Comparison of ENCODE assay signal across 1 cellular context in the genomic region with DNA sequence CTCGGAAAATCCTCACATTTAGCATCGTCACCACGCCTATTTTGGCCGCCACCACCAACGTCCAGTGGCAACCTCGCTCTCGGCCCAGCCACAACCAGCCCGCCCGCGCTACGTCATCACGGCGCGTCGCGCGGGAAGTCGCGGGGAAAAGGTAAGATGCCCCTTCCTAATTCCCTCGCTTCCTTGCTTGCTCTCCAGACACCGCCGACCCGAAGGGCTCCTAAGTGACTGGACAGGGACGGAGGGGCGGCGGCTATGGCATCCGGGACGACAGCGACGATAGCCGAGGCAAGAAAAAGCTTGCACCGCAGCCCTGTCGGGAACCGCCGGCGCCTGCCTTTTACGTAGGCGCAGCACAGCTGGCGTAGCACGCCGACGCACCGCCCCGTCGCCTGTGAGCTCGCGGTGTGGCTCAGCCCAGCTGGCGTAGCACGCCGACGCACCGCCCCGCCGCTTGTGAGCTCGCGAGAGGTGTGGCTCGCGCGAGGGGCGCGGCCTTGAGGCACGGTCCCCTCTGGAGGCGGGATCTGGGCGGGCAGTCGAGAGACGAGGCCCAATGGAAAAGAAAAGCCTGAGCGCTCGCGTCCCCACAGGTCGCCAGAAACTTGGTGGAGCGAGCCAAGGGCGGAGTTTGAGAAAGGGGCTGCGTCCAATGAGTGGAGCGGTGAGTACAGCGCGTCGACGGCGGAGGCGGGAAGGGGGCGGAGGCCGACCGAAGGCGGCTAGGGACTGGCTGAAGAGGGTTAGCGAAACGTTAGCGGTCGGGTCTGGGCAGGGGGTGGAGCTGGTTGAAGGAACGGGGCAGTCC.
TF ChIP-seq lines count a peak whose summit lies in the region.

Gene HDAC6 (plus strand): TSS at position 787 of the 808 bp plus-strand sequence. CDS start 626 bp downstream, outside the sequence.

TF ChIP-seq in HepG2, 621 proteins besides CTCF, POLR2A, EP300 and RAD21 (continued from another document and continues in another):
- TF ChIP-seq ZBED4 (CRISPR knock-in tag; IDR thresholded peaks at IDR 0.05; ENCODE audit: borderline replicate concordance) = no peak
- TF ChIP-seq, protein P1, sequence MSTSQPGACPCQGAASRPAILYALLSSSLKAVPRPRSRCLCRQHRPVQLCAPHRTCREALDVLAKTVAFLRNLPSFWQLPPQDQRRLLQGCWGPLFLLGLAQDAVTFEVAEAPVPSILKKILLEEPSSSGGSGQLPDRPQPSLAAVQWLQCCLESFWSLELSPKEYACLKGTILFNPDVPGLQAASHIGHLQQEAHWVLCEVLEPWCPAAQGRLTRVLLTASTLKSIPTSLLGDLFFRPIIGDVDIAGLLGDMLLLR (CRISPR knock-in tag; IDR thresholded peaks at IDR 0.05) = 0 out of 2 replicates have a peak, but pooled peaks have one; percentile 35
- TF ChIP-seq ATF3 (CRISPR knock-in tag; IDR thresholded peaks at IDR 0.05) = no peak
- TF ChIP-seq ZNF431 (CRISPR knock-in tag; IDR thresholded peaks at IDR 0.05; ENCODE audit: borderline replicate concordance, low read depth) = no peak
- TF ChIP-seq ZMAT3 (CRISPR knock-in tag; conservative IDR thresholded peaks at IDR 0.05) = 0 out of 2 replicates have a peak, but pooled peaks have one; percentile 50
- TF ChIP-seq PHF5A (CRISPR knock-in tag; IDR thresholded peaks at IDR 0.05; ENCODE audit: low read depth, unreplicated experiment) = no peak
- no peak for TF ChIP-seq ERF (CRISPR knock-in tag; IDR thresholded peaks at IDR 0.05)
- TF ChIP-seq FOXA1 (IDR thresholded peaks at IDR 0.05) = no peak
- TF ChIP-seq FOXA1 (CRISPR knock-in tag; IDR thresholded peaks at IDR 0.05) = no peak; the same call in 1 of the 2 replicates
- no peak for TF ChIP-seq ZNF841 (CRISPR knock-in tag; IDR thresholded peaks at IDR 0.05; ENCODE audit: borderline replicate concordance)
- TF ChIP-seq, protein P2, sequence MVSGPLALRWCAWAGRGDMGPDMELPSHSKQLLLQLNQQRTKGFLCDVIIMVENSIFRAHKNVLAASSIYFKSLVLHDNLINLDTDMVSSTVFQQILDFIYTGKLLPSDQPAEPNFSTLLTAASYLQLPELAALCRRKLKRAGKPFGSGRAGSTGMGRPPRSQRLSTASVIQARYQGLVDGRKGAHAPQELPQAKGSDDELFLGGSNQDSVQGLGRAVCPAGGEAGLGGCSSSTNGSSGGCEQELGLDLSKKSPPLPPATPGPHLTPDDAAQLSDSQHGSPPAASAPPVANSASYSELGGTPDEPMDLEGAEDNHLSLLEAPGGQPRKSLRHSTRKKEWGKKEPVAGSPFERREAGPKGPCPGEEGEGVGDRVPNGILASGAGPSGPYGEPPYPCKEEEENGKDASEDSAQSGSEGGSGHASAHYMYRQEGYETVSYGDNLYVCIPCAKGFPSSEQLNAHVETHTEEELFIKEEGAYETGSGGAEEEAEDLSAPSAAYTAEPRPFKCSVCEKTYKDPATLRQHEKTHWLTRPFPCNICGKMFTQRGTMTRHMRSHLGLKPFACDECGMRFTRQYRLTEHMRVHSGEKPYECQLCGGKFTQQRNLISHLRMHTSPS (CRISPR knock-in tag; IDR thresholded peaks at IDR 0.05; ENCODE audit: low read depth) = no peak
- 0 out of 2 replicates have a peak, but pooled peaks have one; percentile 45 for TF ChIP-seq CAMTA2 (CRISPR knock-in tag; IDR thresholded peaks at IDR 0.05; ENCODE audit: borderline replicate concordance)
- TF ChIP-seq, protein P3, sequence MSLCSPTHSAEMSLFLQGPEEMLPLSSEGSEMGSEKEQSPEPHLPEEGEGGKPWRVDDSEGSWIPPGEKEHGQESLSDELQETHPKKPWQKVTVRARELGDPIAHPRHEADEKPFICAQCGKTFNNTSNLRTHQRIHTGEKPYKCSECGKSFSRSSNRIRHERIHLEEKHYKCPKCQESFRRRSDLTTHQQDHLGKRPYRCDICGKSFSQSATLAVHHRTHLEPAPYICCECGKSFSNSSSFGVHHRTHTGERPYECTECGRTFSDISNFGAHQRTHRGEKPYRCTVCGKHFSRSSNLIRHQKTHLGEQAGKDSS (CRISPR knock-in tag; IDR thresholded peaks at IDR 0.05; ENCODE audit: borderline replicate concordance, low read depth) = no peak
- TF ChIP-seq TOE1 (CRISPR knock-in tag; IDR thresholded peaks at IDR 0.05) = no peak
- TF ChIP-seq MEF2D (CRISPR knock-in tag; IDR thresholded peaks at IDR 0.05) = no peak
- TF ChIP-seq, protein P4, sequence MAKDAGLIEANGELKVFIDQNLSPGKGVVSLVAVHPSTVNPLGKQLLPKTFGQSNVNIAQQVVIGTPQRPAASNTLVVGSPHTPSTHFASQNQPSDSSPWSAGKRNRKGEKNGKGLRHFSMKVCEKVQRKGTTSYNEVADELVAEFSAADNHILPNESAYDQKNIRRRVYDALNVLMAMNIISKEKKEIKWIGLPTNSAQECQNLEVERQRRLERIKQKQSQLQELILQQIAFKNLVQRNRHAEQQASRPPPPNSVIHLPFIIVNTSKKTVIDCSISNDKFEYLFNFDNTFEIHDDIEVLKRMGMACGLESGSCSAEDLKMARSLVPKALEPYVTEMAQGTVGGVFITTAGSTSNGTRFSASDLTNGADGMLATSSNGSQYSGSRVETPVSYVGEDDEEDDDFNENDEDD (CRISPR knock-in tag; IDR thresholded peaks at IDR 0.05; ENCODE audit: borderline replicate concordance) = peak; percentile 81; the same call in 1 of the 2 replicates
- TF ChIP-seq ZNF362 (CRISPR knock-in tag; IDR thresholded peaks at IDR 0.05; ENCODE audit: borderline replicate concordance) = no peak
- no peak for TF ChIP-seq SYNCRIP (IDR thresholded peaks at IDR 0.05; ENCODE audit: insufficient read depth, low read depth, low read length)
- TF ChIP-seq SIX4 (CRISPR knock-in tag; IDR thresholded peaks at IDR 0.05) = no peak
- TF ChIP-seq ZFP90 (CRISPR knock-in tag; IDR thresholded peaks at IDR 0.05; ENCODE audit: borderline replicate concordance) = no peak
- TF ChIP-seq KDM5B (CRISPR knock-in tag; IDR thresholded peaks at IDR 0.05; ENCODE audit: borderline replicate concordance) = peak; percentile 71; the same call in 1 of the 2 replicates
- TF ChIP-seq FOXM1 (CRISPR knock-in tag; IDR thresholded peaks at IDR 0.05) = no peak
- TF ChIP-seq SAP130 (CRISPR knock-in tag; IDR thresholded peaks at IDR 0.05; ENCODE audit: low read depth) = peak; percentile 74
- TF ChIP-seq ZNF331 (CRISPR knock-in tag; IDR thresholded peaks at IDR 0.05) = no peak
- TF ChIP-seq SUZ12 (IDR thresholded peaks at IDR 0.05; ENCODE audit: low read depth, low read length) = no peak
- TF ChIP-seq PLSCR1 (CRISPR knock-in tag; IDR thresholded peaks at IDR 0.05; ENCODE audit: borderline replicate concordance) = no peak
- TF ChIP-seq ZNF12 (CRISPR knock-in tag; IDR thresholded peaks at IDR 0.05) = no peak
- TF ChIP-seq MED1 (CRISPR knock-in tag; IDR thresholded peaks at IDR 0.05) = 0 out of 2 replicates have a peak, but pooled peaks have one; percentile 34
- TF ChIP-seq, protein P5, sequence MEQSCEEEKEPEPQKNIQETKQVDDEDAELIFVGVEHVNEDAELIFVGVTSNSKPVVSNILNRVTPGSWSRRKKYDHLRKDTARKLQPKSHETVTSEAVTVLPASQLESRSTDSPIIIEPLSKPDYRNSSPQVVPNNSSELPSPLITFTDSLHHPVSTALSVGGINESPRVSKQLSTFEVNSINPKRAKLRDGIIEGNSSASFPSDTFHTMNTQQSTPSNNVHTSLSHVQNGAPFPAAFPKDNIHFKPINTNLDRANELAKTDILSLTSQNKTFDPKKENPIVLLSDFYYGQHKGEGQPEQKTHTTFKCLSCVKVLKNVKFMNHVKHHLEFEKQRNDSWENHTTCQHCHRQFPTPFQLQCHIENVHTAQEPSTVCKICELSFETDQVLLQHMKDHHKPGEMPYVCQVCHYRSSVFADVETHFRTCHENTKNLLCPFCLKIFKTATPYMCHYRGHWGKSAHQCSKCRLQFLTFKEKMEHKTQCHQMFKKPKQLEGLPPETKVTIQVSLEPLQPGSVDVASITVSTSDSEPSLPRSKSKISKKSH (CRISPR knock-in tag; IDR thresholded peaks at IDR 0.05; ENCODE audit: borderline replicate concordance) = no peak
- no peak for TF ChIP-seq KDM4B (CRISPR knock-in tag; IDR thresholded peaks at IDR 0.05)
- TF ChIP-seq REL (CRISPR knock-in tag; conservative IDR thresholded peaks at IDR 0.05) = no peak
- no peak for TF ChIP-seq FIP1L1 (IDR thresholded peaks at IDR 0.05; ENCODE audit: borderline replicate concordance, insufficient read depth, low read depth, low read length)
- no peak for TF ChIP-seq KLF6 (CRISPR knock-in tag; IDR thresholded peaks at IDR 0.05)
- TF ChIP-seq ZNF10 (CRISPR knock-in tag; IDR thresholded peaks at IDR 0.05; ENCODE audit: borderline replicate concordance, low read depth) = no peak
- TF ChIP-seq MBD4 (IDR thresholded peaks at IDR 0.05; ENCODE audit: borderline replicate concordance, low read length) = no peak
- TF ChIP-seq ZNF674 (CRISPR knock-in tag; IDR thresholded peaks at IDR 0.05; ENCODE audit: low read depth) = no peak
- no peak for TF ChIP-seq ZBTB3 (CRISPR knock-in tag; IDR thresholded peaks at IDR 0.05; ENCODE audit: borderline replicate concordance, low read depth)
- peak; percentile 44; the same call in 1 of the 2 replicates for TF ChIP-seq POLR2AphosphoS5 (IDR thresholded peaks at IDR 0.05; ENCODE audit: low read depth, low read length)
- no peak for TF ChIP-seq TERF1 (CRISPR knock-in tag; IDR thresholded peaks at IDR 0.05)
- TF ChIP-seq GABPA (IDR thresholded peaks at IDR 0.05; ENCODE audit: low read depth, low read length) = no peak
- TF ChIP-seq GABPA (CRISPR knock-in tag; IDR thresholded peaks at IDR 0.05; ENCODE audit: low read depth) = no peak; the same call in 1 of the 2 replicates
- no peak for TF ChIP-seq ZNF850 (CRISPR knock-in tag; conservative IDR thresholded peaks at IDR 0.05)
- TF ChIP-seq KAT7 (CRISPR knock-in tag; IDR thresholded peaks at IDR 0.05; ENCODE audit: borderline replicate concordance) = no peak
- TF ChIP-seq ZNF619 (CRISPR knock-in tag; IDR thresholded peaks at IDR 0.05) = no peak
- no peak for TF ChIP-seq ETV5 (CRISPR knock-in tag; IDR thresholded peaks at IDR 0.05; ENCODE audit: borderline replicate concordance)
